In genomic region chr17:36107660-36108059, GRCh38 we compare ENCODE assay signal across 18 cellular contexts. TPM values are rescaled to one million over a fixed set of nuclear protein-coding genes. Genes with fewer than 3 reads are reported as not detected.
"Had no signal": no experiment of that assay in that cellular context is flagged by ENCODE, and none has a peak within 500 bp of the region (broad histone marks: within the 10 kb centered on the region; RNA-seq: fewer than 3 reads in every experiment).

No MANE protein-coding gene starts in this region.

- DNase-seq: activated CD4-positive, alpha-beta memory T cell treated with anti-CD3 and anti-CD28 coated beads, Interleukin-2, amount 10 ng/mL, durations not matched to agents 7 days and 5 days; activated CD4-positive, alpha-beta T cell treated with anti-CD3 and anti-CD28 coated beads for 4 hours; activated effector memory CD4-positive, alpha-beta T cell treated with anti-CD3 and anti-CD28 coated beads, Interleukin-2, amount 50 U/mL, for 16 hours; brain microvascular endothelial cell; effector memory CD4-positive, alpha-beta T cell; foreskin melanocyte; kidney glomerular epithelial cell; left ventricle myocardium superior; nephron progenitor cell; T-helper 17 cell; thyroid gland had no signal

- H3K27me3 ChIP-seq: brain microvascular endothelial cell, right atrium auricular region, thyroid gland had no signal

- H3K9me3 ChIP-seq: right atrium auricular region, thyroid gland had no signal

- H3K4me1 ChIP-seq: right atrium auricular region, thyroid gland had no signal

- H3K36me3 Mint-ChIP-seq: activated naive CD8-positive, alpha-beta T cell had no signal

- H3K4me3 ChIP-seq: right atrium auricular region, smooth muscle cell, thyroid gland had no signal

- H3K36me3 ChIP-seq: brain microvascular endothelial cell, right atrium auricular region, thyroid gland had no signal

- H3K27ac Mint-ChIP-seq: activated CD4-positive, alpha-beta memory T cell treated with anti-CD3 and anti-CD28 coated beads, Interleukin-2, amount 10 ng/mL, durations not matched to agents 7 days and 5 days; activated naive CD8-positive, alpha-beta T cell; memory B cell; nephron progenitor cell; progenitor cell of endocrine pancreas; T-helper 17 cell had no signal

- H3K4me3 Mint-ChIP-seq: activated CD4-positive, alpha-beta memory T cell treated with anti-CD3 and anti-CD28 coated beads, Interleukin-2, amount 10 ng/mL, durations not matched to agents 7 days and 5 days; activated naive CD8-positive, alpha-beta T cell; memory B cell; nephron progenitor cell; T-helper 17 cell had no signal

- H3K27ac ChIP-seq: brain microvascular endothelial cell, epithelial cell of prostate, right atrium auricular region, thyroid gland had no signal

- ATAC-seq: T-helper 17 cell had no signal

RNA-seq across cellular contexts. Expression of gene CCL4, which starts 4.0 kb away (rescaled TPM):
- total RNA-seq: fibroblast of lung, progenitor cell of endocrine pancreas had no signal
- polyA plus RNA-seq: fibroblast of lung, smooth muscle cell had no signal

RNA-seq across cellular contexts. Expression of gene CCL3, which starts 17.7 kb away (rescaled TPM):
- total RNA-seq: fibroblast of lung, left ventricle myocardium superior, progenitor cell of endocrine pancreas had no signal
- polyA plus RNA-seq: fibroblast of lung had no signal

RNA-seq across cellular contexts. Expression of gene CCL18, which starts 43.6 kb away (rescaled TPM):
- total RNA-seq: activated CD4-positive, alpha-beta memory T cell treated with anti-CD3 and anti-CD28 coated beads, Interleukin-2, amount 10 ng/mL, durations not matched to agents 7 days and 5 days; fibroblast of lung; progenitor cell of endocrine pancreas; smooth muscle cell; T-helper 17 cell had no signal
- polyA plus RNA-seq: fibroblast of lung, smooth muscle cell had no signal
